14 cellular contexts compared by ENCODE assay signal in genomic region chr1:66947267-66947666, GRCh38. TPM values are rescaled to one million over a fixed set of nuclear protein-coding genes. Genes with fewer than 3 reads are reported as not detected.
DNase-seq lines count a peak whose midpoint lies in the region; ATAC-seq and TF ChIP-seq lines count a peak whose summit lies in the region.
"Had no signal": no experiment of that assay in that cellular context is flagged by ENCODE, and none has a peak within 500 bp of the region (broad histone marks: within the 10 kb centered on the region; RNA-seq: fewer than 3 reads in every experiment).

No MANE protein-coding gene starts in this region.

- H3K9me3 ChIP-seq in mammary epithelial cell (replicated peaks; ENCODE audit: insufficient read depth, low read length) = no peaks in the 10 kb centered on the region
- no peaks in the 10 kb centered on the region for H3K9me3 ChIP-seq in T-helper 17 cell (ENCODE audit: control insufficient read depth, low read length, poor library complexity, severe bottlenecking)
- H3K9me3 ChIP-seq in Caco-2 = no peaks in the 10 kb centered on the region
- H3K9me3 ChIP-seq: left lung had no signal

- H3K4me1 ChIP-seq in mammary epithelial cell (ENCODE audit: insufficient read depth, low read length) (peaks cover 17% of the 10 kb centered on the region), Caco-2 (no peaks in the 10 kb centered on the region)

- WGBS in mammary epithelial cell (ENCODE audit: low coverage, missing lambda C conversion rate) = 100% methylated on average over 1 of the region's 1 CpG

- dilution Hi-C loops in mammary epithelial cell (cut with HindIII; ENCODE audit: low sequenced_read_pairs) = no loop called here

- H3K27ac ChIP-seq in mammary epithelial cell (ENCODE audit: insufficient read depth, low read depth, low read length) = no peak overlapping the region
- H3K27ac ChIP-seq: foreskin keratinocyte, KMS-11 had no signal

- no peak overlapping the region for H3K9ac ChIP-seq in mammary epithelial cell (ENCODE audit: insufficient read depth, low read length)
- H3K9ac ChIP-seq: KMS-11 had no signal

- CTCF ChIA-PET in MCF 10A (lab: Yijun Ruan, JAX) (interaction anchor here (1.0 kb wide), 1 partner anchor 202 kb away, joined by 3 read pairs; no protein-coding TSS in a partner anchor), mammary epithelial cell (lab: Charles Lee; ENCODE audit: low non-redundant PET) (no interaction called here), Caco-2 (lab: Charles Lee) (no interaction called here)

- intact Hi-C loops in MCF 10A (cut with micrococcal nuclease) (no loop called here), mammary epithelial cell (cut with micrococcal nuclease) (loop anchor here (5.0 kb wide), 1 partner anchor 105 kb away; the partner anchor contains the start of gene SLC35D1), posterior vena cava (cut with DNase I) (no loop called here), Caco-2 (cut with micrococcal nuclease; ENCODE audit: unreplicated experiment) (no loop called here)

- peak overlapping the region; percentile 29 for H3K27ac Mint-ChIP-seq in MCF 10A (ENCODE audit: low read depth, unreplicated experiment)
- peak overlapping the region; percentile 89 for H3K27ac Mint-ChIP-seq in T-helper 17 cell
- H3K27ac Mint-ChIP-seq in Caco-2 (ENCODE audit: unreplicated experiment) = no peak overlapping the region

- H3K79me2 ChIP-seq in mammary epithelial cell (ENCODE audit: insufficient read depth, low read length) = peaks cover 80% of the 10 kb centered on the region

- H3K4me3 ChIP-seq in mammary epithelial cell (replicated peaks in 1 of 3; ENCODE audit: insufficient read depth in 1 of 3, low read depth in 2 of 3, low read length in 3 of 3) = no peak overlapping the region
- H3K4me3 ChIP-seq in Caco-2 (ENCODE audit: low read depth, low read length) = no peak overlapping the region
- H3K4me3 ChIP-seq: left lung had no signal

- H3K27me3 ChIP-seq in mammary epithelial cell (ENCODE audit: insufficient read depth, low read length) = no peaks in the 10 kb centered on the region
- no peaks in the 10 kb centered on the region for H3K27me3 ChIP-seq in Caco-2 (replicated peaks; ENCODE audit: control insufficient read depth, insufficient read depth, low read length)
- H3K27me3 ChIP-seq: foreskin keratinocyte, left lung had no signal

- H2AFZ ChIP-seq in mammary epithelial cell (ENCODE audit: low read depth, low read length) = no peak overlapping the region

- ATAC-seq in T-helper 17 cell = no peak
- ATAC-seq: foreskin keratinocyte, left lung had no signal

- TF ChIP-seq CTCF in MCF 10A (IDR thresholded peaks at IDR 0.05; ENCODE audit: unreplicated experiment) (no peak), mammary epithelial cell (conservative IDR thresholded peaks at IDR 0.05 in 1 of 2, IDR thresholded peaks at IDR 0.05 in 1 of 2; ENCODE audit: extremely low read depth in 1 of 2, insufficient read depth in 1 of 2, low read depth in 1 of 2, low read length in 2 of 2) (no peak), Caco-2 (IDR thresholded peaks at IDR 0.05; ENCODE audit: insufficient read depth in 1 of 2, low read depth in 1 of 2, low read length in 1 of 2, severe bottlenecking in 1 of 2, unreplicated experiment in 1 of 2) (no peak)

- in situ Hi-C loops in mammary epithelial cell (cut with MboI; ENCODE audit: low sequenced_read_pairs in 2 of 2) = no loop called here

- BruUV-seq in MCF 10A (replicated peaks; lab: Mats Ljungman, UMichigan) (no TSS peak), mammary epithelial cell (replicated peaks; lab: Mats Ljungman, UMichigan) (no TSS peak), Caco-2 (replicated peaks; lab: Mats Ljungman, UMichigan) (no TSS peak)

- DNase-seq in MCF 10A (ENCODE audit: unreplicated experiment) = no peak
- DNase-seq in mammary epithelial cell = no peak
- DNase-seq in T-helper 17 cell = no peak
- DNase-seq in fibroblast of gingiva (ENCODE audit: low read depth) = peak; percentile 30
- DNase-seq in NCI-H524 treated with DMSO at 0.1 percent for 48 hours (lab: John Stamatoyannopoulos, UW) = no peak
- DNase-seq in posterior vena cava (ENCODE audit: low spot score) = no peak
- DNase-seq in Caco-2 = no peak
- DNase-seq in pons (ENCODE audit: low spot score) = no peak
- DNase-seq: activated naive CD4-positive, alpha-beta T cell treated with Interleukin-2 at 50 U/mL for 16 hours; foreskin keratinocyte; left lung; NCI-H1694 treated with DMSO at 0.1 percent for 48 hours; NCI-H446 had no signal

- no peaks in the 10 kb centered on the region for H3K9me3 Mint-ChIP-seq in MCF 10A (ENCODE audit: unreplicated experiment)
- H3K9me3 Mint-ChIP-seq in Caco-2 (ENCODE audit: unreplicated experiment) = no peaks in the 10 kb centered on the region

- H3K27me3 Mint-ChIP-seq in MCF 10A (ENCODE audit: insufficient read depth, unreplicated experiment) (no peaks in the 10 kb centered on the region), T-helper 17 cell (no peaks in the 10 kb centered on the region), Caco-2 (ENCODE audit: insufficient read depth, unreplicated experiment) (no peaks in the 10 kb centered on the region)

- H3K4me3 Mint-ChIP-seq in MCF 10A (ENCODE audit: unreplicated experiment) = no peak overlapping the region
- H3K4me3 Mint-ChIP-seq in T-helper 17 cell = no peak overlapping the region
- H3K4me3 Mint-ChIP-seq in Caco-2 (ENCODE audit: unreplicated experiment) = no peak overlapping the region

- H3K36me3 ChIP-seq in mammary epithelial cell (ENCODE audit: insufficient read depth, low read length) = peaks cover 29% of the 10 kb centered on the region
- H3K36me3 ChIP-seq in Caco-2 (ENCODE audit: control insufficient read depth, insufficient read depth, low read length) = no peaks in the 10 kb centered on the region

- no peak overlapping the region for H3K4me2 ChIP-seq in mammary epithelial cell (ENCODE audit: insufficient read depth, low read depth, low read length)
- H3K4me2 ChIP-seq: KMS-11 had no signal

- H4K20me1 ChIP-seq in mammary epithelial cell (ENCODE audit: insufficient read depth, low read length) = no peaks in the 10 kb centered on the region

- POLR2A ChIA-PET in MCF 10A (lab: Yijun Ruan, JAX) (interaction anchor here (0.6 to 1.0 kb wide), 4 partner anchors 8 to 182 kb away, joined by 3 to 4 read pairs (median 3); no protein-coding TSS in a partner anchor), Caco-2 (lab: Charles Lee) (no interaction called here)

- H3K4me1 Mint-ChIP-seq in MCF 10A (ENCODE audit: insufficient read depth, unreplicated experiment) (peaks cover 30% of the 10 kb centered on the region), T-helper 17 cell (peaks cover 29% of the 10 kb centered on the region), Caco-2 (ENCODE audit: low read depth, unreplicated experiment) (no peaks in the 10 kb centered on the region)

- H3K36me3 Mint-ChIP-seq in MCF 10A (ENCODE audit: insufficient read depth, unreplicated experiment) (peaks cover 60% of the 10 kb centered on the region), T-helper 17 cell (ENCODE audit: low read depth) (peaks cover 20% of the 10 kb centered on the region), Caco-2 (ENCODE audit: insufficient read depth, unreplicated experiment) (peaks cover 16% of the 10 kb centered on the region)

RNA-seq across cellular contexts. Expression of gene MIER1, which starts 22.5 kb away (rescaled TPM):
- total RNA-seq in MCF 10A (2022) = 32.1 and 36.5 TPM in 2 replicates
- total RNA-seq in mammary epithelial cell = 10 to 100 TPM; 33.0 to 35.7 TPM
- polyA plus RNA-seq in mammary epithelial cell = 9.7 TPM
- polyA minus RNA-seq in mammary epithelial cell = 22.9 TPM
- total RNA-seq in T-helper 17 cell = 10 to 100 TPM; 82.4 to 90.5 TPM
- total RNA-seq in posterior vena cava = 10 to 100 TPM; 45.7 to 55.4 TPM
- 12.3 and 17.2 TPM in 2 replicates for total RNA-seq in Caco-2 (2022)

RNA-seq across cellular contexts. Expression of gene DNAI4, which starts 22.6 kb away (rescaled TPM):
- total RNA-seq in MCF 10A (2022) = 7.2 and 9.6 TPM in 2 replicates
- 1 to 10 TPM; 2.9 to 6.0 TPM for total RNA-seq in mammary epithelial cell
- polyA plus RNA-seq in mammary epithelial cell = 0.35 TPM
- not detected for polyA minus RNA-seq in mammary epithelial cell
- 1 to 10 TPM; 5.2 to 7.2 TPM for total RNA-seq in T-helper 17 cell
- 10 to 100 TPM; 21.4 to 22.0 TPM for total RNA-seq in posterior vena cava
- total RNA-seq in Caco-2 (2022) = 0.84 and 1.4 TPM in 2 replicates
